Comparison of ENCODE assay signal across 9 cellular contexts in genomic region chr9:16213781-16214515, GRCh38.
A peak's percentile ranks its signal among the peaks of the same experiment; 100 is the strongest.
DNase-seq lines count a peak whose midpoint lies in the region; ATAC-seq lines count a peak whose summit lies in the region.
"Had no signal": no experiment of that assay in that cellular context is flagged by ENCODE, and none has a peak within 500 bp of the region (broad histone marks: within the 10 kb centered on the region; RNA-seq: fewer than 3 reads in every experiment).

No MANE protein-coding gene starts in this region.

- peak; percentile 30 for DNase-seq in NCI-H2196 treated with DMSO at 0.1 percent for 48 hours (lab: John Stamatoyannopoulos, UW; ENCODE audit: unreplicated experiment)
- DNase-seq in dermis microvascular lymphatic vessel endothelial cell (ENCODE audit: low read depth in 2 of 2) = peak; percentile 23 to 87
- no peak for DNase-seq in mesenchymal stem cell
- peak; percentile 84 for DNase-seq in ureter (ENCODE audit: low spot score)
- DNase-seq in activated CD8-positive, alpha-beta memory T cell treated with anti-CD3 and anti-CD28 coated beads for 24 hours = no peak
- DNase-seq: NCI-H69 had no signal

- H3K27ac Mint-ChIP-seq in activated T-helper 17 cell treated with anti-CD3 and anti-CD28 coated beads, Interleukin-2, amount 50 U/mL, for 72 hours = no peak overlapping the region
- H3K27ac Mint-ChIP-seq: activated naive CD4-positive, alpha-beta T cell treated with anti-CD3 and anti-CD28 coated beads, Interleukin-2, amount 50 U/mL, for 24 hours had no signal

- no peak for ATAC-seq in HG02970 (IDR thresholded peaks at IDR 0.05; ENCODE audit: low FRiP score, unreplicated experiment)
- no peak for ATAC-seq in activated T-helper 17 cell treated with anti-CD3 and anti-CD28 coated beads, Interleukin-2, amount 50 U/mL, for 72 hours (replicated peaks)

- peak overlapping the region; percentile 25 for H4K91ac ChIP-seq in mesenchymal stem cell (ENCODE audit: low read length)

- H3K4me3 Mint-ChIP-seq in activated T-helper 17 cell treated with anti-CD3 and anti-CD28 coated beads, Interleukin-2, amount 50 U/mL, for 72 hours = no peak overlapping the region
- H3K4me3 Mint-ChIP-seq: activated naive CD4-positive, alpha-beta T cell treated with anti-CD3 and anti-CD28 coated beads, Interleukin-2, amount 50 U/mL, for 24 hours had no signal

- H3K14ac ChIP-seq in mesenchymal stem cell (ENCODE audit: low read length in 2 of 2) = no peak overlapping the region

- H3K79me1 ChIP-seq in mesenchymal stem cell (replicated peaks; ENCODE audit: low read length, poor library complexity, severe bottlenecking) = no peaks in the 10 kb centered on the region

- no peak overlapping the region for H3K27ac ChIP-seq in mesenchymal stem cell (ENCODE audit: low read length, poor library complexity, severe bottlenecking)

- no peak overlapping the region for H3K4me2 ChIP-seq in mesenchymal stem cell (ENCODE audit: low read length, poor library complexity, severe bottlenecking)

- no peaks in the 10 kb centered on the region for H3K9me3 Mint-ChIP-seq in activated T-helper 17 cell treated with anti-CD3 and anti-CD28 coated beads, Interleukin-2, amount 50 U/mL, for 72 hours

- H3K9me3 ChIP-seq in mesenchymal stem cell (ENCODE audit: control insufficient read depth, low read length) = no peaks in the 10 kb centered on the region

- no peak overlapping the region for H3K4me3 ChIP-seq in mesenchymal stem cell (ENCODE audit: insufficient read depth in 1 of 2, low read depth in 1 of 2, low read length in 2 of 2)

- H3K36me3 ChIP-seq in mesenchymal stem cell (ENCODE audit: control insufficient read depth in 1 of 2, insufficient read depth in 2 of 2, low read depth in 1 of 2, low read length in 2 of 2) = no peaks in the 10 kb centered on the region

- no peaks in the 10 kb centered on the region for H3K27me3 Mint-ChIP-seq in activated T-helper 17 cell treated with anti-CD3 and anti-CD28 coated beads, Interleukin-2, amount 50 U/mL, for 72 hours
- H3K27me3 Mint-ChIP-seq: activated naive CD4-positive, alpha-beta T cell treated with anti-CD3 and anti-CD28 coated beads, Interleukin-2, amount 50 U/mL, for 24 hours had no signal

- no peaks in the 10 kb centered on the region for H3K4me1 Mint-ChIP-seq in activated T-helper 17 cell treated with anti-CD3 and anti-CD28 coated beads, Interleukin-2, amount 50 U/mL, for 72 hours
- H3K4me1 Mint-ChIP-seq: activated naive CD4-positive, alpha-beta T cell treated with anti-CD3 and anti-CD28 coated beads, Interleukin-2, amount 50 U/mL, for 24 hours had no signal

- H3K9ac ChIP-seq in mesenchymal stem cell (ENCODE audit: low read length) = peak overlapping the region; percentile 48

- no peak overlapping the region for H2AK5ac ChIP-seq in mesenchymal stem cell (ENCODE audit: low read length, severe bottlenecking)

- no peak overlapping the region for H3K18ac ChIP-seq in mesenchymal stem cell (ENCODE audit: low read depth in 1 of 2, low read length in 2 of 2)

- no peak overlapping the region for H2BK120ac ChIP-seq in mesenchymal stem cell (ENCODE audit: low read depth, low read length)

- H3K4me1 ChIP-seq in mesenchymal stem cell (ENCODE audit: control insufficient read depth, insufficient read depth, low read depth, low read length) = peaks cover 3% of the 10 kb centered on the region

- H3K4ac ChIP-seq in mesenchymal stem cell (ENCODE audit: low read depth in 1 of 2, low read length in 2 of 2) = no peak overlapping the region

- no peaks in the 10 kb centered on the region for H3K27me3 ChIP-seq in mesenchymal stem cell (ENCODE audit: control insufficient read depth in 1 of 2, insufficient read depth in 1 of 2, low read length in 2 of 2)

- no peak overlapping the region for H2AFZ ChIP-seq in mesenchymal stem cell (ENCODE audit: low read depth, low read length)

- H4K8ac ChIP-seq in mesenchymal stem cell (ENCODE audit: low read length) = no peak overlapping the region

- no peak overlapping the region for H2BK15ac ChIP-seq in mesenchymal stem cell (ENCODE audit: low read depth, poor library complexity, severe bottlenecking)

- no peak overlapping the region for H2BK5ac ChIP-seq in mesenchymal stem cell (ENCODE audit: low read depth, low read length, poor library complexity, severe bottlenecking)

- no peak overlapping the region for H3K23ac ChIP-seq in mesenchymal stem cell (ENCODE audit: low read length in 2 of 2)

- 91% methylated on average over 5 of the region's 6 CpGs for WGBS in mesenchymal stem cell

- no peaks in the 10 kb centered on the region for H3K36me3 Mint-ChIP-seq in activated T-helper 17 cell treated with anti-CD3 and anti-CD28 coated beads, Interleukin-2, amount 50 U/mL, for 72 hours (ENCODE audit: low read depth)
- H3K36me3 Mint-ChIP-seq: activated naive CD4-positive, alpha-beta T cell treated with anti-CD3 and anti-CD28 coated beads, Interleukin-2, amount 50 U/mL, for 24 hours had no signal

- H2BK12ac ChIP-seq in mesenchymal stem cell (ENCODE audit: low read length in 2 of 2) = no peak overlapping the region

Comparison
In these comparisons a context has a peak if more than half of its experiments do, and no peak if none do; other contexts are left out.
1. DNase-seq: peak in NCI-H2196 treated with DMSO at 0.1 percent for 48 hours (single experiment), dermis microvascular lymphatic vessel endothelial cell (2 of 2) and ureter (single experiment); none in mesenchymal stem cell (single experiment) and activated CD8-positive, alpha-beta memory T cell treated with anti-CD3 and anti-CD28 coated beads for 24 hours (single experiment).